Comparison of ENCODE assay signal across 11 cellular contexts in genomic region chr17:79813826-79814623, GRCh38. TPM values are rescaled to one million over a fixed set of nuclear protein-coding genes. Genes with fewer than 3 reads are reported as not detected.
DNase-seq lines count a peak whose midpoint lies in the region; ATAC-seq and TF ChIP-seq lines count a peak whose summit lies in the region.
"Had no signal": no experiment of that assay in that cellular context is flagged by ENCODE, and none has a peak within 500 bp of the region (broad histone marks: within the 10 kb centered on the region; RNA-seq: fewer than 3 reads in every experiment).

No MANE protein-coding gene starts in this region.

- H3K9me2 ChIP-seq in SK-N-SH (no peaks in the 10 kb centered on the region), PC-9 (ENCODE audit: insufficient read depth) (no peaks in the 10 kb centered on the region)

- H2AFZ ChIP-seq in SK-N-SH (ENCODE audit: low read depth) (peak overlapping the region; percentile 94; the same call in 1 of the 2 replicates), PC-9 (no peak overlapping the region)

- peaks cover 19% of the 10 kb centered on the region for H3F3A ChIP-seq in SK-N-SH (replicated peaks; ENCODE audit: insufficient read depth)
- peaks cover 17% of the 10 kb centered on the region; the same call in 1 of the 2 replicates for H3F3A ChIP-seq in PC-9 (ENCODE audit: insufficient read depth, low read depth)

- ATAC-seq in SK-N-SH treated with all-trans-retinoic acid at 6 μM for 48 hours, result no peak
- peak; percentile 3 for ATAC-seq in sciatic nerve
- ATAC-seq: foreskin keratinocyte had no signal

- TF ChIP-seq CTCF in SK-N-SH (IDR thresholded peaks at IDR 0.05) (no peak), PC-9 (conservative IDR thresholded peaks at IDR 0.05) (no peak), endodermal cell (conservative IDR thresholded peaks at IDR 0.05) (no peak), GM10266 (IDR thresholded peaks at IDR 0.05; ENCODE audit: control insufficient read depth, insufficient read depth, low read depth, missing control alignments) (no peak), GM13976 (IDR thresholded peaks at IDR 0.05; ENCODE audit: borderline replicate concordance, control extremely low read depth, extremely low read depth, insufficient read depth, missing control alignments) (no peak), HFFc6 (IDR thresholded peaks at IDR 0.05) (no peak)

- H3K9me3 Mint-ChIP-seq in endodermal cell, result peaks cover 5% of the 10 kb centered on the region
- no peaks in the 10 kb centered on the region for H3K9me3 Mint-ChIP-seq in HFFc6

- WGBS in SK-N-SH (ENCODE audit: low lambda C conversion rate), result 62% methylated on average over 35 of the region's 37 CpGs
- WGBS in endodermal cell (ENCODE audit: insufficient coverage in 1 of 2, insufficient read length in 1 of 2), 2 experiments, result 6 to 7% methylated on average over 10 to 37 of the region's 37 CpGs

- DNase-seq in SK-N-SH (peak; percentile 90), PC-9 (no peak), endodermal cell (peak; percentile 80), sciatic nerve (ENCODE audit: low spot score) (no peak), GM10266 (ENCODE audit: extremely low spot score) (no peak), GM13976 (ENCODE audit: low spot score) (no peak), HFFc6 (no peak)
- DNase-seq: foreskin keratinocyte; Right ventricle myocardium superior; stimulated activated CD8-positive, alpha-beta memory T cell treated with anti-CD3 and anti-CD28 coated beads, Interleukin-4, amount 100 ng/mL, for 48 hours had no signal

- POLR2A ChIA-PET in SK-N-SH (lab: Yijun Ruan, JAX) (interaction anchor here (0.8 to 6.3 kb wide), 6 partner anchors 14 to 77 kb away, joined by 3 to 93 read pairs (median 6); partner anchors contain the start of genes CBX4 and CBX8), PC-9 (lab: Charles Lee; ENCODE audit: unreplicated experiment) (interaction anchor here (0.6 kb wide), 2 partner anchors 17 to 251 kb away, joined by 3 to 21 read pairs; partner anchors contain the start of gene CBX8)

- peak overlapping the region in 1 of 2 experiments; percentile 47; a peak in 2 of 4 replicates for H3K4me3 ChIP-seq in SK-N-SH (ENCODE audit: low read depth in 2 of 2, low read length in 1 of 2)
- peak overlapping the region; percentile 49; the same call in 1 of the 2 replicates for H3K4me3 ChIP-seq in PC-9
- H3K4me3 ChIP-seq in endodermal cell (ENCODE audit: low read length), result no peak overlapping the region

- H3K36me3 Mint-ChIP-seq in endodermal cell (ENCODE audit: low read depth), result no peaks in the 10 kb centered on the region
- no peaks in the 10 kb centered on the region for H3K36me3 Mint-ChIP-seq in HFFc6 (ENCODE audit: low read depth)

- H3K27ac ChIP-seq in SK-N-SH (ENCODE audit: low read depth in 2 of 2, low read length in 1 of 2) (peak overlapping the region in 1 of 2 experiments; percentile 90; a peak in 2 of 4 replicates), PC-9 (no peak overlapping the region), endodermal cell (ENCODE audit: low read depth, low read length) (no peak overlapping the region)
- H3K27ac ChIP-seq: foreskin keratinocyte had no signal

- no peak for TF ChIP-seq EP300 in SK-N-SH (IDR thresholded peaks at IDR 0.05; ENCODE audit: borderline replicate concordance in 1 of 2, low read depth in 1 of 2, low read length in 1 of 2)

- H3K9ac ChIP-seq in SK-N-SH, result peak overlapping the region; percentile 34; the same call in 1 of the 2 replicates
- no peak overlapping the region for H3K9ac ChIP-seq in endodermal cell (ENCODE audit: extremely low read depth, low read length, poor library complexity, severe bottlenecking)

- H3K27ac Mint-ChIP-seq in endodermal cell (no peak overlapping the region), HFFc6 (no peak overlapping the region)

- no peaks in the 10 kb centered on the region for H3K36me3 ChIP-seq in SK-N-SH (replicated peaks in 1 of 2; ENCODE audit: control insufficient read depth in 1 of 2, insufficient read depth in 2 of 2, low read length in 1 of 2)
- H3K36me3 ChIP-seq in PC-9 (ENCODE audit: low read depth), result no peaks in the 10 kb centered on the region
- H3K36me3 ChIP-seq in endodermal cell (ENCODE audit: control insufficient read depth, insufficient read depth, low read length), result no peaks in the 10 kb centered on the region

- CTCF ChIA-PET in SK-N-SH (lab: Yijun Ruan, JAX) (interaction anchor here (0.6 to 14.7 kb wide), 9 partner anchors 16 to 163 kb away, joined by 3 to 274 read pairs (median 62); partner anchors contain the start of genes CBX2, CBX4 and CBX8), PC-9 (lab: Charles Lee) (no interaction called here)

- peaks cover 9% of the 10 kb centered on the region; the same call in 1 of the 2 replicates for H3K27me3 ChIP-seq in SK-N-SH (ENCODE audit: insufficient read depth)
- H3K27me3 ChIP-seq in PC-9 (ENCODE audit: insufficient read depth, low read depth), result no peaks in the 10 kb centered on the region
- H3K27me3 ChIP-seq in endodermal cell (ENCODE audit: control insufficient read depth, insufficient read depth, low read length, poor library complexity, severe bottlenecking), result peaks cover 88% of the 10 kb centered on the region

- H3K4me1 Mint-ChIP-seq in endodermal cell (peaks cover 17% of the 10 kb centered on the region), HFFc6 (ENCODE audit: low read depth) (peaks cover 7% of the 10 kb centered on the region)

- no peak for TF ChIP-seq RAD21 in SK-N-SH (IDR thresholded peaks at IDR 0.05; ENCODE audit: low read length)

- no TSS peak for BruUV-seq in PC-9 (replicated peaks; lab: Mats Ljungman, UMichigan)

- H3K4me3 Mint-ChIP-seq in endodermal cell (peak overlapping the region; percentile 40), HFFc6 (no peak overlapping the region)

- H3K79me2 ChIP-seq in SK-N-SH (ENCODE audit: insufficient read depth) (no peaks in the 10 kb centered on the region), PC-9 (ENCODE audit: low read depth) (no peaks in the 10 kb centered on the region)

- H4K20me1 ChIP-seq in SK-N-SH (ENCODE audit: insufficient read depth), result no peaks in the 10 kb centered on the region
- no peaks in the 10 kb centered on the region for H4K20me1 ChIP-seq in PC-9 (ENCODE audit: insufficient read depth)

- H3K27me3 Mint-ChIP-seq in endodermal cell (ENCODE audit: insufficient read depth), result peaks cover 90% of the 10 kb centered on the region
- H3K27me3 Mint-ChIP-seq in HFFc6 (ENCODE audit: insufficient read depth), result peaks cover 53% of the 10 kb centered on the region

- H3K4me1 ChIP-seq in SK-N-SH (ENCODE audit: control insufficient read depth in 1 of 2, insufficient read depth in 2 of 2, low read depth in 1 of 2, low read length in 1 of 2), result peaks cover 15 to 38% of the 10 kb centered on the region in 2 experiments
- H3K4me1 ChIP-seq in PC-9 (replicated peaks; ENCODE audit: insufficient read depth), result peaks cover 36% of the 10 kb centered on the region; the same call in 1 of the 2 replicates
- H3K4me1 ChIP-seq in endodermal cell (ENCODE audit: control insufficient read depth, insufficient read depth, low read length), result peaks cover 3% of the 10 kb centered on the region
- H3K4me1 ChIP-seq: foreskin keratinocyte had no signal

- in situ Hi-C loops in GM13976 (cut with MboI; ENCODE audit: low sequenced_read_pairs, unreplicated experiment), result no loop called here

- no peaks in the 10 kb centered on the region for H3K9me3 ChIP-seq in SK-N-SH
- no peaks in the 10 kb centered on the region for H3K9me3 ChIP-seq in PC-9 (ENCODE audit: insufficient read depth, low read depth)
- no peaks in the 10 kb centered on the region for H3K9me3 ChIP-seq in endodermal cell (ENCODE audit: control insufficient read depth, low read length)

- intact Hi-C loops in PC-9 (cut with micrococcal nuclease; ENCODE audit: unreplicated experiment), result no loop called here
- intact Hi-C loops in sciatic nerve (cut with DNase I), result loop anchor here (5.0 kb wide), 1 partner anchor 643 kb away; no protein-coding TSS in a partner anchor

- H3K4me2 ChIP-seq in SK-N-SH (peak overlapping the region; percentile 55; the same call in 1 of the 2 replicates), PC-9 (peak overlapping the region; percentile 69)

TF ChIP-seq in SK-N-SH, 30 proteins besides CTCF, POLR2A, EP300 and RAD21 (continues in another document):
- TF ChIP-seq TAF1 (IDR thresholded peaks at IDR 0.05; ENCODE audit: borderline replicate concordance, low read depth, low read length), result no peak

RNA-seq across cellular contexts. Expression of gene CBX8, which starts 17.1 kb away (rescaled TPM):
- 2.1 and 2.9 TPM in 2 replicates for polyA plus RNA-seq in SK-N-SH (2012; rRNA removed)
- 2.0 and 2.8 TPM in 2 replicates for polyA plus RNA-seq in SK-N-SH (2012; cell fraction: cytosol; rRNA removed)
- polyA plus RNA-seq in SK-N-SH (2012; cell fraction: nucleus; rRNA removed), result 6.1 and 6.5 TPM in 2 replicates
- 14.2 and 15.5 TPM in 2 replicates for total RNA-seq in PC-9 (2021)
- total RNA-seq in endodermal cell, result 1 to 10 TPM; 5.4 to 5.6 TPM
- 11.0 TPM for polyA plus RNA-seq in endodermal cell (2013, experiment 1 of 2)
- polyA plus RNA-seq in endodermal cell (2013, experiment 2 of 2), result 8.7 TPM
- total RNA-seq in sciatic nerve, result 2.0 TPM
- 10 to 100 TPM in 1 of 6 experiments, 1 to 10 TPM in 5; 6.0 to 10.6 (median 8.1) TPM for total RNA-seq in HFFc6 (2021; fragmentation: NEBNext Ultra II Directional; extraction: Animal tissue kit (Norgen Biotek cat#: 25700))

RNA-seq across cellular contexts. Expression of gene CBX4, which starts 25.2 kb away (rescaled TPM):
- 16.6 and 21.9 TPM in 2 replicates for polyA plus RNA-seq in SK-N-SH (2012; rRNA removed)
- polyA plus RNA-seq in SK-N-SH (2012; cell fraction: cytosol; rRNA removed), result 11.0 and 13.2 TPM in 2 replicates
- polyA plus RNA-seq in SK-N-SH (2012; cell fraction: nucleus; rRNA removed), result 23.6 and 29.2 TPM in 2 replicates
- total RNA-seq in PC-9 (2021), result 32.0 and 33.1 TPM in 2 replicates
- 1 to 10 TPM; 4.2 to 4.9 TPM for total RNA-seq in endodermal cell
- 14.4 TPM for polyA plus RNA-seq in endodermal cell (2013, experiment 1 of 2)
- polyA plus RNA-seq in endodermal cell (2013, experiment 2 of 2), result 9.6 TPM
- total RNA-seq in sciatic nerve, result 16.8 TPM
- total RNA-seq in HFFc6 (2021; fragmentation: NEBNext Ultra II Directional; extraction: Animal tissue kit (Norgen Biotek cat#: 25700)), result 10 to 100 TPM; 18.2 to 20.2 (median 19.3) TPM

RNA-seq across cellular contexts. Expression of gene CBX2, which starts 36.1 kb away (rescaled TPM):
- 19.7 and 22.4 TPM in 2 replicates for polyA plus RNA-seq in SK-N-SH (2012; rRNA removed)
- polyA plus RNA-seq in SK-N-SH (2012; cell fraction: cytosol; rRNA removed), result 9.7 and 13.6 TPM in 2 replicates
- polyA plus RNA-seq in SK-N-SH (2012; cell fraction: nucleus; rRNA removed), result 42.0 and 52.6 TPM in 2 replicates
- total RNA-seq in PC-9 (2021), result 30.4 and 32.6 TPM in 2 replicates
- total RNA-seq in endodermal cell, result 10 to 100 TPM; 75.0 to 78.6 TPM
- 74.2 TPM for polyA plus RNA-seq in endodermal cell (2013, experiment 1 of 2)
- polyA plus RNA-seq in endodermal cell (2013, experiment 2 of 2), result 70.5 TPM
- total RNA-seq in sciatic nerve, result 4.7 TPM
- total RNA-seq in HFFc6 (2021; fragmentation: NEBNext Ultra II Directional; extraction: Animal tissue kit (Norgen Biotek cat#: 25700)), result 1 to 10 TPM in 5 of 6 experiments, under 1 TPM in 1; 0.75 to 2.0 (median 1.4) TPM

Comparison
In these comparisons a context has a peak if more than half of its experiments do, and no peak if none do; other contexts are left out.
1. DNase-seq: peak in SK-N-SH (single experiment) and endodermal cell (single experiment); none in PC-9 (0 of 2), sciatic nerve (single experiment), GM10266 (single experiment), GM13976 (single experiment) and HFFc6 (single experiment).